ENCODE assay signal across 8 cellular contexts in genomic region chr17:3845754-3846738, GRCh38. TPM values are rescaled to one million over a fixed set of nuclear protein-coding genes. Genes with fewer than 3 reads are reported as not detected.
DNase-seq lines count a peak whose midpoint lies in the region; ATAC-seq, FAIRE-seq and TF ChIP-seq lines count a peak whose summit lies in the region.

TSS of gene NCBP3 (minus strand) at chr17:3846246. CDS start at chr17:3846223, 23 bp downstream.

- no peaks in the 10 kb centered on the region for H3K9me3 ChIP-seq in spleen

- H3K4me3 ChIP-seq in bronchial epithelial cell (ENCODE audit: low read depth, low read length) (peak within 1 kb of the TSS; percentile 93), spleen (peak within 1 kb of the TSS; percentile 77 to 93 (median 90))

- TF ChIP-seq CTCF in AG09319 (IDR thresholded peaks at IDR 0.05; ENCODE audit: low read depth, low read length): peak; percentile 74
- TF ChIP-seq CTCF in WTC11 (IDR thresholded peaks at IDR 0.05): peak; percentile 73
- TF ChIP-seq CTCF in bronchial epithelial cell (IDR thresholded peaks at IDR 0.05; ENCODE audit: insufficient read depth, low read length, severe bottlenecking): peak; percentile 96
- peak; percentile 96 to 100 (median 99) for TF ChIP-seq CTCF in spleen (IDR thresholded peaks at IDR 0.05 in 8 of 11, conservative IDR thresholded peaks at IDR 0.05 in 3 of 11)

- H3K9me3 Mint-ChIP-seq in WTC11: no peaks in the 10 kb centered on the region
- no peaks in the 10 kb centered on the region for H3K9me3 Mint-ChIP-seq in immature natural killer cell

- peak within 1 kb of the TSS; percentile 74 to 95 (median 89) for H3K27ac ChIP-seq in spleen

- 1 to 2% (median 2%) methylated on average over 57 to 84 of the region's 84 CpGs for WGBS in spleen, 5 donors

- peaks cover 18% of the 10 kb centered on the region for H3K4me1 Mint-ChIP-seq in WTC11
- peaks cover 25% of the 10 kb centered on the region in 2 donors for H3K4me1 Mint-ChIP-seq in immature natural killer cell

- FAIRE-seq in bronchial epithelial cell (lab: Jason Lieb, UNC): no peak

- H3K27me3 Mint-ChIP-seq in WTC11 (ENCODE audit: low read depth) (no peaks in the 10 kb centered on the region), immature natural killer cell (ENCODE audit: low read depth in 3 of 3) (peaks cover 0 to 9% (median 9%) of the 10 kb centered on the region in 3 donors)

- peak in 2 of 3 donors; percentile 33 to 88 for TF ChIP-seq POLR2A in spleen (IDR thresholded peaks at IDR 0.05)

- H3K36me3 ChIP-seq in bronchial epithelial cell (ENCODE audit: control insufficient read depth, insufficient read depth, low read length): peaks cover 7% of the 10 kb centered on the region
- H3K36me3 ChIP-seq in spleen: peaks cover 0 to 35% (median 14%) of the 10 kb centered on the region in 6 donors

- POLR2A ChIA-PET in WTC11 (lab: Charles Lee): interaction anchor here (0.7 to 1.8 kb wide), 11 partner anchors 8 to 119 kb away, joined by 3 to 8 read pairs (median 4); partner anchors contain the start of gene CAMKK1

- H3K4me3 Mint-ChIP-seq in WTC11 (peak within 1 kb of the TSS; percentile 93), immature natural killer cell (peak within 1 kb of the TSS; percentile 94 to 96 (median 95))

- CTCF ChIA-PET in WTC11 (lab: Charles Lee): interaction anchor here (0.5 to 5.5 kb wide), 67 partner anchors 9 to 991 kb away, joined by 3 to 73 read pairs (median 4); partner anchors contain the start of genes ATP2A3, CAMKK1, CTNS and CYB5D2

- H3K27me3 ChIP-seq in bronchial epithelial cell (ENCODE audit: control insufficient read depth, insufficient read depth, low read length) (no peaks in the 10 kb centered on the region), spleen (replicated peaks in 1 of 7) (no peaks in the 10 kb centered on the region)

- DNase-seq in AG09319 (ENCODE audit: extremely low read depth, low read depth): peak; percentile 82
- DNase-seq in NCI-H2227 treated with DMSO at 0.1 percent for 48 hours (lab: John Stamatoyannopoulos, UW): peak; percentile 69
- DNase-seq in WTC11 (ENCODE audit: low spot score): peak; percentile 84
- DNase-seq in bronchial epithelial cell (ENCODE audit: low read depth): peak; percentile 76
- peak; percentile 89 to 91 (median 90) for DNase-seq in immature natural killer cell
- DNase-seq in spleen: peak; percentile 99

- ATAC-seq in GM18907 (IDR thresholded peaks at IDR 0.05; ENCODE audit: unreplicated experiment): peak; percentile 96
- ATAC-seq in HG03139 (IDR thresholded peaks at IDR 0.05; ENCODE audit: unreplicated experiment): peak; percentile 89
- ATAC-seq in WTC11: peak; percentile 96

- H3K36me3 Mint-ChIP-seq in WTC11: peaks cover 13% of the 10 kb centered on the region
- H3K36me3 Mint-ChIP-seq in immature natural killer cell: peaks cover 0 to 5% (median 0%) of the 10 kb centered on the region in 3 donors

- peaks cover 10 to 52% (median 30%) of the 10 kb centered on the region in 6 donors for H3K4me1 ChIP-seq in spleen

- H3K27ac Mint-ChIP-seq in WTC11 (peak within 1 kb of the TSS; percentile 93), immature natural killer cell (peak within 1 kb of the TSS; percentile 84 to 95 (median 93))

- intact Hi-C loops in spleen (cut with DNase I; ENCODE audit: low total_unique reads): no loop called here

TF ChIP-seq in WTC11, 78 proteins besides CTCF, POLR2A, EP300 and RAD21 (continues in another document):
- 0 out of 2 replicates have a peak, but pooled peaks have one; percentile 81 for TF ChIP-seq ESRRA (CRISPR knock-in tag; IDR thresholded peaks at IDR 0.05; ENCODE audit: borderline replicate concordance)
- TF ChIP-seq ZNF423 (CRISPR knock-in tag; IDR thresholded peaks at IDR 0.05): no peak
- TF ChIP-seq HMGXB4 (CRISPR knock-in tag; IDR thresholded peaks at IDR 0.05): peak; percentile 99
- no peak for TF ChIP-seq ZNF416 (CRISPR knock-in tag; IDR thresholded peaks at IDR 0.05)
- TF ChIP-seq ZBTB43 (CRISPR knock-in tag; IDR thresholded peaks at IDR 0.05): peak; percentile 49; the same call in 1 of the 2 replicates
- no peak for TF ChIP-seq SOX15 (CRISPR knock-in tag; IDR thresholded peaks at IDR 0.05)
- peak; percentile 89; the same call in 1 of the 2 replicates for TF ChIP-seq ZNF232 (CRISPR knock-in tag; IDR thresholded peaks at IDR 0.05)
- TF ChIP-seq JAZF1 (CRISPR knock-in tag; IDR thresholded peaks at IDR 0.05): no peak
- peak; percentile 88 for TF ChIP-seq FOXP1 (CRISPR knock-in tag; IDR thresholded peaks at IDR 0.05; ENCODE audit: borderline replicate concordance)
- TF ChIP-seq MAX (CRISPR knock-in tag; IDR thresholded peaks at IDR 0.05): peak; percentile 60; the same call in 1 of the 2 replicates
- peak; percentile 79 for TF ChIP-seq FOXK1 (CRISPR knock-in tag; IDR thresholded peaks at IDR 0.05)
- TF ChIP-seq PRDM15 (CRISPR knock-in tag; IDR thresholded peaks at IDR 0.05): no peak
- TF ChIP-seq SP1 (CRISPR knock-in tag; conservative IDR thresholded peaks at IDR 0.05): peak; percentile 99
- no peak for TF ChIP-seq MXD4 (CRISPR knock-in tag; IDR thresholded peaks at IDR 0.05; ENCODE audit: borderline replicate concordance)
- TF ChIP-seq RELA (CRISPR knock-in tag; IDR thresholded peaks at IDR 0.05; ENCODE audit: borderline replicate concordance): 0 out of 2 replicates have a peak, but pooled peaks have one; percentile 49
- TF ChIP-seq KAT7 (CRISPR knock-in tag; IDR thresholded peaks at IDR 0.05; ENCODE audit: borderline replicate concordance): peak; percentile 81; the same call in 1 of the 2 replicates
- TF ChIP-seq GRHL2 (CRISPR knock-in tag; IDR thresholded peaks at IDR 0.05; ENCODE audit: insufficient replicate concordance, severe bottlenecking): no peak
- 0 out of 2 replicates have a peak, but pooled peaks have one; percentile 14 for TF ChIP-seq SMAD4 (CRISPR knock-in tag; IDR thresholded peaks at IDR 0.05)
- TF ChIP-seq ELF4 (CRISPR knock-in tag; IDR thresholded peaks at IDR 0.05; ENCODE audit: low read depth): no peak
- no peak for TF ChIP-seq ZNF219 (CRISPR knock-in tag; IDR thresholded peaks at IDR 0.05; ENCODE audit: borderline replicate concordance)
- peak; percentile 96 for TF ChIP-seq CBFB (CRISPR knock-in tag; IDR thresholded peaks at IDR 0.05; ENCODE audit: low read depth)

RNA-seq across cellular contexts. Expression of gene NCBP3, which starts in this region (rescaled TPM):
- 48.7 to 51.3 TPM (median 49.6 TPM) in 3 replicates for total RNA-seq in WTC11 (2021)
- total RNA-seq in bronchial epithelial cell: 8.2 and 13.7 TPM in 2 replicates
- polyA plus RNA-seq in immature natural killer cell: 10 to 100 TPM in 2 of 3 donors, 1 to 10 TPM in 1; 5.7 to 18.3 (median 11.5) TPM
- total RNA-seq in spleen: 10 to 100 TPM; 24.9 to 43.9 (median 39.8) TPM
- 10 to 100 TPM; 13.0 to 22.8 (median 20.6) TPM for polyA plus RNA-seq in spleen

Comparison
In these comparisons a context has a peak if more than half of its experiments do, and no peak if none do; other contexts are left out.
1. Peak in every context shown above with its lines: DNase-seq, ATAC-seq, H3K4me3 ChIP-seq and H3K27ac ChIP-seq.